Comparison of ENCODE assay signal across 9 cellular contexts in the genomic region with DNA sequence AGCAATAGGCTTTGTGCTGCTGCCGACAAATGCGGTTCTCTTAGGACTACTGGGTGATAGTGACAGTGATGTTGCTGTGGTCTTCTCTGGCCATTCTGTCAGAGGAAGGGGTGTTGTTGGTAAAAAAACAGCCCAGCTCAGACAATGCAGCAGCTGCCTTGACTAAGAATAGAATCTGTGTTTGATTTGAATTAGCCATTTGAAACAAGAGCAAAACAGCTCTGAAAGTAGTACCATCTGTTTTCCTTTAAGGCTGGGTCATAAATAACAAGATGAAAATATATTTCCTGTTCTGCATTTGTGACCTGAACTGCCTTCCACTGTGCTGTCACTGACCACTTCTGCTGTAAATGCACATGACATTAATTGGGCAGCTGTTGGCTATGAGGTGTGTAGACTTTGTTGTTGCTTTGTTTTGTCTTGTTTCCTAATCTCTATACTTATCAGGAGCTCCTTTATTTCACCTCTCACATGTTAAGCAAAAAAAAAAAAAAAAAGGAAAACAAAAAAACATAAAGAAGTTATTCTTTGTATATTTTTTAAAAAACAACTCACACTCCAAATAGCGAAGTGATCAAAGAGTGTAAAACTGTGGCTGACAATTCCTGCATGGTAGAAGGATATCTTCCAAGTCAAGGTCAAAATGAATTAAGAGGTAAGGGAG.
DNase-seq lines count a peak whose midpoint lies in the region; ATAC-seq and TF ChIP-seq lines count a peak whose summit lies in the region.
"Had no signal": no experiment of that assay in that cellular context is flagged by ENCODE, and none has a peak within 500 bp of the region (broad histone marks: within the 10 kb centered on the region; RNA-seq: fewer than 3 reads in every experiment).

No MANE protein-coding gene starts in this region.

- H3K27ac Mint-ChIP-seq in type B pancreatic cell (no peak overlapping the region), CD14-positive monocyte (no peak overlapping the region)
- H3K27ac Mint-ChIP-seq: T-helper 17 cell had no signal

- H3K27me3 Mint-ChIP-seq in type B pancreatic cell (no peaks in the 10 kb centered on the region), CD14-positive monocyte (ENCODE audit: low read depth in 3 of 3) (peaks cover 0 to 2% (median 0%) of the 10 kb centered on the region in 3 donors)
- H3K27me3 Mint-ChIP-seq: T-helper 17 cell had no signal

- no peaks in the 10 kb centered on the region for H3K36me3 Mint-ChIP-seq in type B pancreatic cell
- H3K36me3 Mint-ChIP-seq in CD14-positive monocyte: no peaks in the 10 kb centered on the region

- peaks cover 17% of the 10 kb centered on the region for H3K9me3 ChIP-seq in left ventricle myocardium inferior (replicated peaks)
- H3K9me3 ChIP-seq in right atrium auricular region: peaks cover 0 to 6% of the 10 kb centered on the region in 2 donors

- no peaks in the 10 kb centered on the region for H3K36me3 ChIP-seq in left ventricle myocardium inferior
- no peaks in the 10 kb centered on the region for H3K36me3 ChIP-seq in right atrium auricular region

- H3K9me3 Mint-ChIP-seq in type B pancreatic cell (peaks cover 5% of the 10 kb centered on the region), CD14-positive monocyte (peaks cover 5 to 14% (median 7%) of the 10 kb centered on the region in 7 donors)

- H3K4me3 ChIP-seq in left ventricle myocardium inferior (no peak overlapping the region), right atrium auricular region (no peak overlapping the region)

- H3K4me1 ChIP-seq in left ventricle myocardium inferior (peaks cover 17% of the 10 kb centered on the region), right atrium auricular region (no peaks in the 10 kb centered on the region)

- H3K27me3 ChIP-seq in left ventricle myocardium inferior (ENCODE audit: low read depth): no peaks in the 10 kb centered on the region
- H3K27me3 ChIP-seq in right atrium auricular region: no peaks in the 10 kb centered on the region

- H3K4me3 Mint-ChIP-seq in type B pancreatic cell (peak overlapping the region; percentile 22), CD14-positive monocyte (no peak overlapping the region)
- H3K4me3 Mint-ChIP-seq: T-helper 17 cell had no signal

- intact Hi-C loops in left ventricle myocardium inferior (cut with micrococcal nuclease): no loop called here
- intact Hi-C loops in CD14-positive monocyte (cut with micrococcal nuclease): no loop called here

- ATAC-seq in HG03039 (IDR thresholded peaks at IDR 0.05; ENCODE audit: unreplicated experiment): peak; percentile 72

- H3K4me1 Mint-ChIP-seq in type B pancreatic cell (ENCODE audit: unreplicated experiment): peaks cover 22% of the 10 kb centered on the region
- peaks cover 11% of the 10 kb centered on the region for H3K4me1 Mint-ChIP-seq in CD14-positive monocyte

- H3K27ac ChIP-seq in left ventricle myocardium inferior (replicated peaks): peak overlapping the region; percentile 14
- no peak overlapping the region for H3K27ac ChIP-seq in right atrium auricular region

- TF ChIP-seq CTCF in left ventricle myocardium inferior (IDR thresholded peaks at IDR 0.05; ENCODE audit: borderline replicate concordance): no peak
- TF ChIP-seq CTCF in right atrium auricular region (IDR thresholded peaks at IDR 0.05): no peak
- TF ChIP-seq CTCF in type B pancreatic cell (conservative IDR thresholded peaks at IDR 0.05): no peak
- TF ChIP-seq CTCF in CD14-positive monocyte (IDR thresholded peaks at IDR 0.05): no peak

- DNase-seq in left ventricle myocardium inferior (no peak), right atrium auricular region (ENCODE audit: low spot score) (no peak), NCI-H82 treated with DMSO at 0.1 percent for 48 hours (lab: John Stamatoyannopoulos, UW; ENCODE audit: unreplicated experiment) (peak; percentile 6), type B pancreatic cell (ENCODE audit: extremely low spot score, unreplicated experiment) (no peak), CD14-positive monocyte (ENCODE audit: low spot score) (no peak), OCI-M2 (lab: John Stamatoyannopoulos, UW; ENCODE audit: unreplicated experiment) (no peak), NK-92 (lab: John Stamatoyannopoulos, UW; ENCODE audit: unreplicated experiment) (no peak)
- DNase-seq: T-helper 17 cell had no signal
